2 cellular contexts compared by ENCODE assay signal in genomic region chr16:67885545-67885944, GRCh38.
A peak's percentile ranks its signal among the peaks of the same experiment; 100 is the strongest.
TF ChIP-seq lines count a peak whose summit lies in the region.

No MANE protein-coding gene starts in this region.

TF ChIP-seq in GM23338, 12 proteins besides CTCF, POLR2A, EP300 and RAD21:
- TF ChIP-seq ZNF114 (CRISPR knock-in tag; IDR thresholded peaks at IDR 0.05) (no peak), NANOG (IDR thresholded peaks at IDR 0.05; ENCODE audit: borderline replicate concordance) (no peak)

TF ChIP-seq in K562, 482 proteins besides CTCF, POLR2A, EP300 and RAD21:
- TF ChIP-seq SIRT6 (IDR thresholded peaks at IDR 0.05; ENCODE audit: low read depth, low read length) (no peak), MAFF (IDR thresholded peaks at IDR 0.05; ENCODE audit: low read length) (peak; percentile 21; the same call in 1 of the 2 replicates), ZNF324 (CRISPR knock-in tag; IDR thresholded peaks at IDR 0.05) (no peak), NR2F6 (CRISPR knock-in tag; IDR thresholded peaks at IDR 0.05) (no peak), ZNF316 (IDR thresholded peaks at IDR 0.05) (peak; percentile 40), PRMT5 (CRISPR knock-in tag; IDR thresholded peaks at IDR 0.05) (no peak), ZNF263 (CRISPR knock-in tag; IDR thresholded peaks at IDR 0.05; ENCODE audit: borderline replicate concordance) (peak; percentile 51; the same call in 1 of the 2 replicates), POLR2G (IDR thresholded peaks at IDR 0.05; ENCODE audit: low read depth, low read length) (peak; percentile 53)
